In the genomic region with DNA sequence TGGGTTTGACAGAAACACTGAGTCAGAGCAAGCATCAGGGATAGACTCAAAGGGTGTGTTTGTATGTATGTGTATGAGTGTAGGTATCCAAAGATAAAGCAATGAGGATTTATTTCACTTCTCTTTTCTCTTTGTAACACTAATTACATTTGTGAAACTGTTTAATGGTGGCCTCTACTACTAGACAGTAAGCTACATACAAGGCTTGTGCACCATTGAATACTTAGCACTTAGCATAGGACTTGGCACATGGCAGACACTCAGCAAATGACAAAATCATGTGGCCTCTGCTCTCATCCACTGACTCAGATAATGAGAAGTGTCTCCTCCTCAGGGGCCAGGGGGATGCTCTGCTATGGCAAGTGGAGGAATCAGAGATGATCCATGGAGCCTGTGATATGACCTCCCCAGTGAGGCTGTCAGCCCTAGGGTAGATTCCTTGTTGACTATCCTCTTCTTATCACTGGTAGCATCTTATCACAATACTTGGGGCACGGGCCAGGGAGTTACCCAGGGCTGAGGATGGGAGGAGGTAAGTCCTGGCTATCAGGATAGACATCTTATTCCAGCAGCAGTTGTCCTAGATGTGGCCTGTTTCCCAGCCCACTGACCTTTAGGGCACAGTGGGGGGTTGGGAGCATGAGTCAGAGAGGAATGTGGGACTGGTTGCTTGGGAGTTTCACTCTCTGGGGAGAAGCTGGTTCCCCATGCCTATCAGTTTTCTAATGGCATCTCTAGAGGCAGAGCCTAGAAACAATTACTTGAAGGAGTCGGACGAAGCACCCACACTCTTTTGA, we compare ENCODE assay signal across 1 cellular context.
A peak's percentile ranks its signal among the peaks of the same experiment; 100 is the strongest.
TF ChIP-seq lines count a peak whose summit lies in the region.

No MANE protein-coding gene starts in this region.

TF ChIP-seq in K562, 482 proteins besides CTCF, POLR2A, EP300 and RAD21 (continued from another document):
- TF ChIP-seq PCBP1 (IDR thresholded peaks at IDR 0.05; ENCODE audit: low read depth, low read length, poor library complexity, severe bottlenecking): no peak
- TF ChIP-seq BHLHE40 (IDR thresholded peaks at IDR 0.05; ENCODE audit: low read length): peak; percentile 43; the same call in 1 of the 2 replicates
- TF ChIP-seq ZBTB8A (IDR thresholded peaks at IDR 0.05; ENCODE audit: partially characterized antibody): no peak
- no peak for TF ChIP-seq CC2D1A (IDR thresholded peaks at IDR 0.05)
- TF ChIP-seq, protein P1, sequence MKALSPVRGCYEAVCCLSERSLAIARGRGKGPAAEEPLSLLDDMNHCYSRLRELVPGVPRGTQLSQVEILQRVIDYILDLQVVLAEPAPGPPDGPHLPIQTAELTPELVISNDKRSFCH (CRISPR knock-in tag; IDR thresholded peaks at IDR 0.05): no peak
- TF ChIP-seq, protein P1 (tag; IDR thresholded peaks at IDR 0.05): peak; percentile 92
- TF ChIP-seq NR2C1 (IDR thresholded peaks at IDR 0.05): no peak
- TF ChIP-seq NR2C1 (tag; IDR thresholded peaks at IDR 0.05): no peak
- TF ChIP-seq ZFP36 (IDR thresholded peaks at IDR 0.05; ENCODE audit: low read depth, low read length, partially characterized antibody): no peak
- TF ChIP-seq POLR2AphosphoS2 (IDR thresholded peaks at IDR 0.05; ENCODE audit: low read length): no peak
- 0 out of 2 replicates have a peak, but pooled peaks have one; percentile 5 for TF ChIP-seq CBFA2T3 (IDR thresholded peaks at IDR 0.05)
- no peak for TF ChIP-seq XRCC3 (IDR thresholded peaks at IDR 0.05)
- no peak for TF ChIP-seq POLR2G (IDR thresholded peaks at IDR 0.05; ENCODE audit: low read depth, low read length)
- TF ChIP-seq ETV5 (CRISPR knock-in tag; IDR thresholded peaks at IDR 0.05; ENCODE audit: low read depth): no peak
- no peak for TF ChIP-seq PPARD (CRISPR knock-in tag; IDR thresholded peaks at IDR 0.05)
- TF ChIP-seq EHMT2 (IDR thresholded peaks at IDR 0.05): no peak
- TF ChIP-seq HNRNPH1 (optimal IDR thresholded peaks at IDR 0.05; ENCODE audit: low read depth, low read length): no peak
- no peak for TF ChIP-seq ERF (CRISPR knock-in tag; IDR thresholded peaks at IDR 0.05)
- no peak for TF ChIP-seq SETDB1 (IDR thresholded peaks at IDR 0.05; ENCODE audit: low read length)
- TF ChIP-seq JUND (IDR thresholded peaks at IDR 0.05; ENCODE audit: borderline replicate concordance, low read depth, low read length): peak; percentile 44; the same call in 1 of the 2 replicates
- TF ChIP-seq JUND (tag; IDR thresholded peaks at IDR 0.05; ENCODE audit: borderline replicate concordance, low read depth, low read length): peak; percentile 32; the same call in 1 of the 3 replicates
